In genomic region chr22:37032134-37032534, GRCh38 we compare ENCODE assay signal across 19 cellular contexts. TPM values are rescaled to one million over a fixed set of nuclear protein-coding genes. Genes with fewer than 3 reads are reported as not detected.
A peak's percentile ranks its signal among the peaks of the same experiment; 100 is the strongest.
DNase-seq lines count a peak whose midpoint lies in the region; ATAC-seq and TF ChIP-seq lines count a peak whose summit lies in the region.
"Had no signal": no experiment of that assay in that cellular context is flagged by ENCODE, and none has a peak within 500 bp of the region (broad histone marks: within the 10 kb centered on the region; RNA-seq: fewer than 3 reads in every experiment).

No MANE protein-coding gene starts in this region.

- intact Hi-C loops in PC-3 (cut with micrococcal nuclease), result no loop called here

- BruUV-seq in PC-3 (replicated peaks; lab: Mats Ljungman, UMichigan), result TSS peak; percentile 14

- H3K27ac ChIP-seq in PC-3 (ENCODE audit: low read length) (peak overlapping the region; percentile 43), lung (ENCODE audit: low read depth in 1 of 2, low read length in 1 of 2) (peak overlapping the region in 1 of 2 donors; percentile 84)
- H3K27ac ChIP-seq: foreskin keratinocyte, SK-N-MC had no signal

- H3K4me3 Mint-ChIP-seq in stimulated activated effector memory CD8-positive, alpha-beta T cell treated with anti-CD3 and anti-CD28 coated beads, Interleukin-12 subunit alpha, Interleukin-12 subunit beta, amount 100 ng/mL, for 72 hours, result no peak overlapping the region
- H3K4me3 Mint-ChIP-seq: activated CD4-positive, alpha-beta memory T cell treated with anti-CD3 and anti-CD28 coated beads, Interleukin-2, amount 10 ng/mL, durations not matched to agents 7 days and 5 days; activated naive CD8-positive, alpha-beta T cell treated with anti-CD3 and anti-CD28 coated beads, Interleukin-2, amount 50 U/mL, for 24 hours; B cell; effector memory CD8-positive, alpha-beta T cell; H9 had no signal

- H3K4me3 ChIP-seq in PC-3 (ENCODE audit: low read length) (no peak overlapping the region), epithelial cell of esophagus (ENCODE audit: low read length) (no peak overlapping the region), lung (no peak overlapping the region)
- H3K4me3 ChIP-seq: SK-N-MC had no signal

- CTCF ChIA-PET in PC-3 (lab: Charles Lee), result no interaction called here

- no peaks in the 10 kb centered on the region for H3K4me1 Mint-ChIP-seq in stimulated activated effector memory CD8-positive, alpha-beta T cell treated with anti-CD3 and anti-CD28 coated beads, Interleukin-12 subunit alpha, Interleukin-12 subunit beta, amount 100 ng/mL, for 72 hours
- H3K4me1 Mint-ChIP-seq: activated CD4-positive, alpha-beta memory T cell treated with anti-CD3 and anti-CD28 coated beads, Interleukin-2, amount 10 ng/mL, durations not matched to agents 7 days and 5 days; activated naive CD8-positive, alpha-beta T cell treated with anti-CD3 and anti-CD28 coated beads, Interleukin-2, amount 50 U/mL, for 24 hours; B cell had no signal

- H3K27me3 ChIP-seq in PC-3 (ENCODE audit: low read length), result no peaks in the 10 kb centered on the region
- H3K27me3 ChIP-seq in lung (ENCODE audit: control insufficient read depth, insufficient read depth), result no peaks in the 10 kb centered on the region
- H3K27me3 ChIP-seq: foreskin keratinocyte had no signal

- peak overlapping the region; percentile 37 for H3K27ac Mint-ChIP-seq in stimulated activated effector memory CD8-positive, alpha-beta T cell treated with anti-CD3 and anti-CD28 coated beads, Interleukin-12 subunit alpha, Interleukin-12 subunit beta, amount 100 ng/mL, for 72 hours
- H3K27ac Mint-ChIP-seq: activated CD4-positive, alpha-beta memory T cell treated with anti-CD3 and anti-CD28 coated beads, Interleukin-2, amount 10 ng/mL, durations not matched to agents 7 days and 5 days; activated naive CD8-positive, alpha-beta T cell treated with anti-CD3 and anti-CD28 coated beads, Interleukin-2, amount 50 U/mL, for 24 hours; B cell; effector memory CD8-positive, alpha-beta T cell; H9 had no signal

- TF ChIP-seq CTCF in PC-3 (conservative IDR thresholded peaks at IDR 0.05; ENCODE audit: low read depth, low read length), result no peak
- no peak for TF ChIP-seq CTCF in epithelial cell of esophagus (IDR thresholded peaks at IDR 0.05; ENCODE audit: insufficient read depth, low read depth, low read length, missing control alignments)
- TF ChIP-seq CTCF in lung (IDR thresholded peaks at IDR 0.05; ENCODE audit: control extremely low read depth, extremely low read depth), result no peak

- no peaks in the 10 kb centered on the region for H3K79me2 ChIP-seq in PC-3 (ENCODE audit: low read length)

- WGBS in lung, 2 donors, result 46 to 68% methylated on average over 2 of the region's 2 CpGs

- POLR2A ChIA-PET in PC-3 (lab: Charles Lee; ENCODE audit: unreplicated experiment), result interaction anchor here (1.0 kb wide), 1 partner anchor 13 kb away, joined by 18 read pairs; no protein-coding TSS in a partner anchor

- no peaks in the 10 kb centered on the region for H3K9me2 ChIP-seq in PC-3 (replicated peaks; ENCODE audit: low read length)

- H3K9me3 Mint-ChIP-seq in stimulated activated effector memory CD8-positive, alpha-beta T cell treated with anti-CD3 and anti-CD28 coated beads, Interleukin-12 subunit alpha, Interleukin-12 subunit beta, amount 100 ng/mL, for 72 hours, result no peaks in the 10 kb centered on the region
- H3K9me3 Mint-ChIP-seq: activated CD4-positive, alpha-beta memory T cell treated with anti-CD3 and anti-CD28 coated beads, Interleukin-2, amount 10 ng/mL, durations not matched to agents 7 days and 5 days; activated naive CD8-positive, alpha-beta T cell treated with anti-CD3 and anti-CD28 coated beads, Interleukin-2, amount 50 U/mL, for 24 hours; effector memory CD8-positive, alpha-beta T cell; H9 had no signal

- ATAC-seq in PC-3 (no peak), lung (ENCODE audit: insufficient read depth, low FRiP score) (peak; percentile 4), HG03097 (IDR thresholded peaks at IDR 0.05; ENCODE audit: low FRiP score, unreplicated experiment) (no peak)
- no peak for ATAC-seq in stimulated activated effector memory CD8-positive, alpha-beta T cell treated with anti-CD3 and anti-CD28 coated beads, Interleukin-12 subunit alpha, Interleukin-12 subunit beta, amount 100 ng/mL, for 72 hours
- ATAC-seq: activated naive CD8-positive, alpha-beta T cell treated with anti-CD3 and anti-CD28 coated beads, Interleukin-2, amount 50 U/mL, for 24 hours; effector memory CD8-positive, alpha-beta T cell; left ventricle myocardium superior had no signal

- no peak for DNase-seq in PC-3
- peak; percentile 48 for DNase-seq in epithelial cell of esophagus (ENCODE audit: low read depth)
- DNase-seq in lung (ENCODE audit: low spot score), result no peak
- DNase-seq in stimulated activated effector memory CD8-positive, alpha-beta T cell treated with anti-CD3 and anti-CD28 coated beads, Interleukin-12 subunit alpha, Interleukin-12 subunit beta, amount 100 ng/mL, for 72 hours (ENCODE audit: low spot score in 2 of 2), result no peak
- no peak for DNase-seq in NCI-H2196 (lab: John Stamatoyannopoulos, UW; ENCODE audit: unreplicated experiment)
- no peak for DNase-seq in NCI-H774 (lab: John Stamatoyannopoulos, UW)
- no peak for DNase-seq in NCI-H1092 treated with DMSO at 0.1 percent for 48 hours (lab: John Stamatoyannopoulos, UW)
- DNase-seq: activated CD4-positive, alpha-beta memory T cell treated with anti-CD3 and anti-CD28 coated beads, Interleukin-2, amount 10 ng/mL, durations not matched to agents 7 days and 5 days; activated naive CD8-positive, alpha-beta T cell treated with anti-CD3 and anti-CD28 coated beads, Interleukin-2, amount 50 U/mL, for 24 hours; effector memory CD8-positive, alpha-beta T cell; H9; left ventricle myocardium superior; NCI-H2029; NCI-H524 treated with DMSO at 0.1 percent for 48 hours; OCI-M1 had no signal

- H4K20me1 ChIP-seq in PC-3 (ENCODE audit: low read length), result no peaks in the 10 kb centered on the region

- H3K4me1 ChIP-seq in PC-3 (ENCODE audit: insufficient read depth, low read length) (peaks cover 23% of the 10 kb centered on the region), lung (ENCODE audit: control insufficient read depth in 2 of 2, insufficient read depth in 2 of 2, low read length in 2 of 2) (peaks cover 0 to 2% of the 10 kb centered on the region in 2 donors)

- no peak overlapping the region for H2AFZ ChIP-seq in PC-3 (ENCODE audit: low read length)

- no peak overlapping the region for H3K9ac ChIP-seq in PC-3 (ENCODE audit: low read length)

- H3K36me3 Mint-ChIP-seq in stimulated activated effector memory CD8-positive, alpha-beta T cell treated with anti-CD3 and anti-CD28 coated beads, Interleukin-12 subunit alpha, Interleukin-12 subunit beta, amount 100 ng/mL, for 72 hours, result peaks cover 13% of the 10 kb centered on the region

- H3K4me2 ChIP-seq in PC-3 (ENCODE audit: low read length), result peak overlapping the region; percentile 31; the same call in 1 of the 2 replicates

- H3K36me3 ChIP-seq in PC-3 (ENCODE audit: low read depth, low read length) (no peaks in the 10 kb centered on the region), lung (ENCODE audit: control insufficient read depth in 2 of 2, insufficient read depth in 2 of 2, low read length in 2 of 2) (peaks cover 0 to 20% of the 10 kb centered on the region in 2 donors)

- no peaks in the 10 kb centered on the region for H3F3A ChIP-seq in PC-3 (ENCODE audit: low read length, unreplicated experiment)

- H3K9me3 ChIP-seq in PC-3 (ENCODE audit: low read length) (no peaks in the 10 kb centered on the region), lung (ENCODE audit: control insufficient read depth in 2 of 2, insufficient read depth in 1 of 2, low read length in 1 of 2) (no peaks in the 10 kb centered on the region)

RNA-seq across cellular contexts. Expression of gene MPST, which starts 12.6 kb away (rescaled TPM):
- total RNA-seq in PC-3 (2014; rRNA removed) (87.5 and 97.0 TPM in 2 replicates), lung (10 to 100 TPM; 59.2 to 72.6 TPM)
- 100 to 1,000 TPM in 1 of 2 donors, 10 to 100 TPM in 1; 70.7 to 247 TPM for polyA plus RNA-seq in lung

RNA-seq across cellular contexts. Expression of gene TST, which starts 12.9 kb away (rescaled TPM):
- total RNA-seq in PC-3 (2014; rRNA removed), result 31.7 and 35.9 TPM in 2 replicates
- 10 to 100 TPM; 30.2 to 63.7 TPM for total RNA-seq in lung
- 100 to 1,000 TPM in 1 of 2 donors, 10 to 100 TPM in 1; 49.8 to 107 TPM for polyA plus RNA-seq in lung

RNA-seq across cellular contexts. Expression of gene KCTD17, which starts 19.4 kb away (rescaled TPM):
- total RNA-seq in PC-3 (2014; rRNA removed), result 22.1 and 25.9 TPM in 2 replicates
- total RNA-seq in lung, result 10 to 100 TPM in 1 of 2 donors, 1 to 10 TPM in 1; 9.7 to 26.0 TPM
- 10 to 100 TPM; 15.1 to 21.6 TPM for polyA plus RNA-seq in lung
